24 cellular contexts compared by ENCODE assay signal in genomic region chr10:111243126-111243525, GRCh38.
"Had no signal": no experiment of that assay in that cellular context is flagged by ENCODE, and none has a peak within 500 bp of the region (broad histone marks: within the 10 kb centered on the region; RNA-seq: fewer than 3 reads in every experiment).

No MANE protein-coding gene starts in this region.

- H3K4me1 Mint-ChIP-seq: activated CD4-positive, alpha-beta memory T cell treated with anti-CD3 and anti-CD28 coated beads, Interleukin-2, amount 10 ng/mL, durations not matched to agents 7 days and 5 days; activated CD4-positive, alpha-beta T cell treated with anti-CD3 and anti-CD28 coated beads, Interleukin-2, amount 10 ng/mL, durations not matched to agents 7 days and 5 days; activated naive CD8-positive, alpha-beta T cell treated with anti-CD3 and anti-CD28 coated beads, Interleukin-2, amount 10 ng/mL, durations not matched to agents 7 days and 5 days had no signal

- H3K27me3 Mint-ChIP-seq: activated CD4-positive, alpha-beta memory T cell treated with anti-CD3 and anti-CD28 coated beads, Interleukin-2, amount 10 ng/mL, durations not matched to agents 7 days and 5 days had no signal

- H3K27ac Mint-ChIP-seq: activated CD4-positive, alpha-beta memory T cell treated with anti-CD3 and anti-CD28 coated beads, Interleukin-2, amount 10 ng/mL, durations not matched to agents 7 days and 5 days; activated CD4-positive, alpha-beta T cell treated with anti-CD3 and anti-CD28 coated beads, Interleukin-2, amount 10 ng/mL, durations not matched to agents 7 days and 5 days; activated naive CD4-positive, alpha-beta T cell treated with anti-CD3 and anti-CD28 coated beads for 36 hours; activated naive CD4-positive, alpha-beta T cell treated with anti-CD3 and anti-CD28 coated beads, Interleukin-2, amount 50 U/mL, for 72 hours; activated naive CD8-positive, alpha-beta T cell treated with anti-CD3 and anti-CD28 coated beads, Interleukin-2, amount 10 ng/mL, durations not matched to agents 7 days and 5 days; activated T-helper 1 cell treated with anti-CD3 and anti-CD28 coated beads, Interleukin-12 subunit alpha, Interleukin-12 subunit beta, Interleukin-2, Interleukin-4 antibody, amounts not matched to agents 30 ng/mL and 10 ng/mL and 1 ng/mL, durations not matched to agents 14 hours and 24 hours and 36 hours; activated T-helper 2 cell treated with anti-CD3 and anti-CD28 coated beads, Interferon-gamma antibody, Interleukin-2, Interleukin-4, amounts not matched to agents 10 μg/mL and 5 μg/mL and 100 μg/mL, durations not matched to agents 14 hours and 24 hours and 36 hours; brain had no signal

- H3K9me3 ChIP-seq: breast epithelium, colonic mucosa had no signal

- H3K36me3 Mint-ChIP-seq: activated naive CD4-positive, alpha-beta T cell treated with anti-CD3 and anti-CD28 coated beads, Interleukin-2, amount 50 U/mL, for 72 hours; activated naive CD8-positive, alpha-beta T cell treated with anti-CD3 and anti-CD28 coated beads, Interleukin-2, amount 10 ng/mL, durations not matched to agents 7 days and 5 days; brain had no signal

- DNase-seq: activated CD4-positive, alpha-beta memory T cell treated with anti-CD3 and anti-CD28 coated beads, Interleukin-2, amount 10 ng/mL, durations not matched to agents 7 days and 5 days; activated CD4-positive, alpha-beta T cell treated with anti-CD3 and anti-CD28 coated beads for 1 hour; activated CD4-positive, alpha-beta T cell treated with anti-CD3 and anti-CD28 coated beads for 4 hours; activated CD4-positive, alpha-beta T cell treated with anti-CD3 and anti-CD28 coated beads, Interleukin-2, amount 10 ng/mL, durations not matched to agents 7 days and 5 days; activated CD4-positive, alpha-beta T cell treated with anti-CD3 and anti-CD28 coated beads, Interleukin-2, amount 50 U/mL, for 4 hours; activated CD8-positive, alpha-beta memory T cell treated with anti-CD3 and anti-CD28 coated beads, Interleukin-2, amount 50 U/mL, for 48 hours; activated effector memory CD4-positive, alpha-beta T cell treated with anti-CD3 and anti-CD28 coated beads, Interleukin-2, amount 50 U/mL, for 16 hours; activated naive CD4-positive, alpha-beta T cell treated with anti-CD3 and anti-CD28 coated beads for 36 hours; activated naive CD8-positive, alpha-beta T cell treated with anti-CD3 and anti-CD28 coated beads, Interleukin-2, amount 10 ng/mL, durations not matched to agents 7 days and 5 days; activated T-cell treated with anti-CD3 and anti-CD28 coated beads for 4 hours; activated T-cell treated with anti-CD3 and anti-CD28 coated beads, Interleukin-2, amount 50 U/mL, for 48 hours; central memory CD4-positive, alpha-beta T cell; cerebellar nuclear complex; colonic mucosa; effector CD8-positive, alpha-beta T cell; foreskin fibroblast; T-helper 2 cell had no signal

- H3K36me3 ChIP-seq: breast epithelium, cardiac muscle cell, colonic mucosa had no signal

- H3K27ac ChIP-seq: breast epithelium, cardiac muscle cell, colonic mucosa, epithelial cell of prostate had no signal

- H3K4me1 ChIP-seq: breast epithelium, colonic mucosa had no signal

- H3K27me3 ChIP-seq: cardiac muscle cell, colonic mucosa had no signal

- H3K4me3 ChIP-seq: breast epithelium, cardiac muscle cell, colonic mucosa had no signal

- H3K9me3 Mint-ChIP-seq: activated CD4-positive, alpha-beta memory T cell treated with anti-CD3 and anti-CD28 coated beads, Interleukin-2, amount 10 ng/mL, durations not matched to agents 7 days and 5 days; activated CD4-positive, alpha-beta T cell treated with anti-CD3 and anti-CD28 coated beads, Interleukin-2, amount 10 ng/mL, durations not matched to agents 7 days and 5 days; activated naive CD4-positive, alpha-beta T cell treated with anti-CD3 and anti-CD28 coated beads for 36 hours; activated naive CD4-positive, alpha-beta T cell treated with anti-CD3 and anti-CD28 coated beads, Interleukin-2, amount 50 U/mL, for 72 hours; activated naive CD8-positive, alpha-beta T cell treated with anti-CD3 and anti-CD28 coated beads, Interleukin-2, amount 10 ng/mL, durations not matched to agents 7 days and 5 days; activated T-helper 1 cell treated with anti-CD3 and anti-CD28 coated beads, Interleukin-12 subunit alpha, Interleukin-12 subunit beta, Interleukin-2, Interleukin-4 antibody, amounts not matched to agents 30 ng/mL and 10 ng/mL and 1 ng/mL, durations not matched to agents 14 hours and 24 hours and 36 hours; activated T-helper 2 cell treated with anti-CD3 and anti-CD28 coated beads, Interferon-gamma antibody, Interleukin-2, Interleukin-4, amounts not matched to agents 10 μg/mL and 5 μg/mL and 100 μg/mL, durations not matched to agents 14 hours and 24 hours and 36 hours; brain had no signal

- H3K4me3 Mint-ChIP-seq: activated CD4-positive, alpha-beta memory T cell treated with anti-CD3 and anti-CD28 coated beads, Interleukin-2, amount 10 ng/mL, durations not matched to agents 7 days and 5 days; activated CD4-positive, alpha-beta T cell treated with anti-CD3 and anti-CD28 coated beads, Interleukin-2, amount 10 ng/mL, durations not matched to agents 7 days and 5 days; activated naive CD4-positive, alpha-beta T cell treated with anti-CD3 and anti-CD28 coated beads for 36 hours; activated naive CD8-positive, alpha-beta T cell treated with anti-CD3 and anti-CD28 coated beads, Interleukin-2, amount 10 ng/mL, durations not matched to agents 7 days and 5 days; activated T-helper 1 cell treated with anti-CD3 and anti-CD28 coated beads, Interleukin-12 subunit alpha, Interleukin-12 subunit beta, Interleukin-2, Interleukin-4 antibody, amounts not matched to agents 30 ng/mL and 10 ng/mL and 1 ng/mL, durations not matched to agents 14 hours and 24 hours and 36 hours; brain had no signal
